Comparison of ENCODE assay signal across 8 cellular contexts in the genomic region with DNA sequence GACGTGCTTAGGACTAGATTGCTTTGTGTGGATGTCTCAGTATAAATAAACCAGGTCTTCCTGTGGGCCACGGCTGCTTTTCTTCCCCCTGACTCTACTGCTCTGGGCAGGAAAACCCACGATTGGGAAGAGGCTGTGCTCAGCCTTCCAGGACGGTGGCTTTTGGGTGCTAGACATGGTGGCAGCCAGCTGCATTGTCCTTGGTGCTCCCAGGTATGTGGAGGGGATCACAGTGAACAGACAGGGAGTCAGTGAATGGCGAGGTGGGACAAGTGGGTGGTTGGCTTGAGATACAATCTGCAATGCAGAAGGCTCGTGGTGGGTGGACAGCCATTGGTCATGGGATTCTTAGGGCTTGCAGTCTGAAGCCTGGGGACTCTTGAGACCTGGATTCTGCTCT.
"Had no signal": no experiment of that assay in that cellular context is flagged by ENCODE, and none has a peak within 500 bp of the region (broad histone marks: within the 10 kb centered on the region; RNA-seq: fewer than 3 reads in every experiment).

No MANE protein-coding gene starts in this region.

- H3K4me3 ChIP-seq: GM23248 had no signal

- H3K27ac Mint-ChIP-seq: HFFc6, IgD-negative memory B cell had no signal

- H3K36me3 Mint-ChIP-seq: IgD-negative memory B cell had no signal

- H3K27ac ChIP-seq: GM23248, HL-60 had no signal

- H2AFZ ChIP-seq: GM23248 had no signal

- DNase-seq: GM23248, GOT3, H7, HCEC 1CT, HFFc6, KBM-7 had no signal

- H3K9ac ChIP-seq: GM23248 had no signal

- H3K4me3 Mint-ChIP-seq: HFFc6, IgD-negative memory B cell had no signal
